In the genomic region with DNA sequence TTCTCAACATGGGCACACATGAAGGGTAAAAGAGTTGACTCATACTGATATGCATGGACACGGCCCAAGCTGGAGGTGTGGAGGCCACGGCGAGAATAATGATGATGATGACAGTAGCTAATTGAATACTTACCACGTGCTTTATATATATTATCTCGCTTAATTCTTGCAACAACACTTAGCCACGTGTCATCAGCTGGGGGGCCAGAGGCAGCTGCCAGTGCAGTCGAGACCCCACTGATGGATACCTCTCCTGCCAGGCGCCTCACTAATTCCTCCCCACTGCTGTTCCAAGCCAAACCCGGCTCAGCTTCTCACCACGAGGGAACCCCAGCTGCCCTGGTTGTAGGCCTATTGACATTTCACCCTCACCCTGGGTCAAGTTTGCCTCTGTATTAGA, we compare ENCODE assay signal across 27 cellular contexts.
"Had no signal": no experiment of that assay in that cellular context is flagged by ENCODE, and none has a peak within 500 bp of the region (broad histone marks: within the 10 kb centered on the region; RNA-seq: fewer than 3 reads in every experiment).

No MANE protein-coding gene starts in this region.

- H3K9me3 ChIP-seq: colonic mucosa, gastroesophageal sphincter, testis, transverse colon had no signal

- H3K36me3 ChIP-seq: colonic mucosa, gastroesophageal sphincter, transverse colon had no signal

- DNase-seq: activated CD4-positive, alpha-beta T cell treated with anti-CD3 and anti-CD28 coated beads for 1 hour; activated CD4-positive, alpha-beta T cell treated with anti-CD3 and anti-CD28 coated beads, Interleukin-2, amount 10 ng/mL, durations not matched to agents 7 days and 5 days; activated CD8-positive, alpha-beta T cell treated with anti-CD3 and anti-CD28 coated beads for 36 hours; activated gamma-delta T cell treated with Interleukin-2 at 50 U/mL for 16 hours; activated naive CD8-positive, alpha-beta T cell treated with anti-CD3 and anti-CD28 coated beads, Interleukin-2, amount 50 U/mL, for 24 hours; activated T-cell treated with anti-CD3 and anti-CD28 coated beads, Interleukin-2, amount 50 U/mL, for 4 hours; cerebellar nuclear complex; colonic mucosa; effector memory CD4-positive, alpha-beta T cell; erythroblast; hippocampal formation; left colon; mammary epithelial cell; midbrain; naive thymus-derived CD4-positive, alpha-beta T cell; right cardiac atrium; stimulated activated CD4-positive, alpha-beta T cell treated with anti-CD3 and anti-CD28 coated beads, Interleukin-2, amount 100 ng/mL, for 48 hours; stimulated activated naive CD4-positive, alpha-beta T cell treated with Interleukin-2 at 50 U/mL for 16 hours; SW 1271; T-helper 9 cell; testis; transverse colon had no signal

- ATAC-seq: activated CD8-positive, alpha-beta T cell treated with anti-CD3 and anti-CD28 coated beads for 36 hours; activated naive CD8-positive, alpha-beta T cell treated with anti-CD3 and anti-CD28 coated beads, Interleukin-2, amount 50 U/mL, for 24 hours; activated T-helper 17 cell treated with anti-CD3 and anti-CD28 coated beads, Interleukin-2, amount 50 U/mL, for 72 hours; gastroesophageal sphincter; left colon; naive thymus-derived CD4-positive, alpha-beta T cell; right cardiac atrium; WTC11 had no signal

- H3K4me3 ChIP-seq: colonic mucosa, gastroesophageal sphincter, testis, transverse colon had no signal

- H2AFZ ChIP-seq: parathyroid adenoma had no signal

- H3K27ac ChIP-seq: colonic mucosa, gastroesophageal sphincter, parathyroid adenoma, testis, transverse colon had no signal

- H3K27me3 ChIP-seq: colonic mucosa, gastroesophageal sphincter, testis, transverse colon had no signal

- H3K4me1 ChIP-seq: colonic mucosa, gastroesophageal sphincter, parathyroid adenoma, testis had no signal

- FAIRE-seq: keratinocyte had no signal

- H3K79me2 ChIP-seq: parathyroid adenoma had no signal

- H3K9ac ChIP-seq: parathyroid adenoma had no signal
